Comparison of ENCODE assay signal across 24 cellular contexts in the genomic region with DNA sequence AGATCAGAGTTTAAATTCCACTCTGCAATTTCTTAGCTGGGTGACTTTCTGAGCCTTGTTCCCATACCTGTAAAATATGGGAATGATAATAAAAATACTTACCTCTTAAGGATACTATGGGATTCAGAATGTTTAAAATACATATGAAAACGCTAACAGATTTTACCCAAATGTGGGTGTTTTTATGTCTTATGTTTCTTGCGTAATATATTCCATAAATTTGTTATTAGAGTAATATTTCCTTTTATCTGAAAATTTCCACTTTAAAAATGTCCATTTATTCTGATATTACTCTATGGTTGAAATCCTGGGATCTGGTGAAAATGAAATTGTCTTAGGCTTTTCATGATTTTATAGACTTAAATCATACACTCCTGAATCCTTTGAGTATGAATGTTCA.
"Had no signal": no experiment of that assay in that cellular context is flagged by ENCODE, and none has a peak within 500 bp of the region (broad histone marks: within the 10 kb centered on the region; RNA-seq: fewer than 3 reads in every experiment).

No MANE protein-coding gene starts in this region.

- H3K36me3 ChIP-seq: colonic mucosa, neutrophil, pancreas, thoracic aorta, tibial nerve, upper lobe of left lung had no signal

- H3K27me3 Mint-ChIP-seq: dendritic cell treated with granulocyte-macrophage colony-stimulating factor and Interleukin-4, amounts not matched to agents 40 ng/mL and 50 ng/mL, for 4 days; naive thymus-derived CD8-positive, alpha-beta T cell; stimulated activated memory B cell treated with anti-CD40 and anti-IgM and Interleukin-4, amounts not matched to agents 10 μg/mL and 1 μg/mL and 100 μg/mL, for 72 hours had no signal

- ATAC-seq: esophagus mucosa; left lobe of liver; naive thymus-derived CD8-positive, alpha-beta T cell; pancreas; stimulated activated memory B cell treated with anti-CD40 and anti-IgM and Interleukin-4, amounts not matched to agents 10 μg/mL and 1 μg/mL and 100 μg/mL, for 72 hours; stimulated activated naive CD8-positive, alpha-beta T cell treated with anti-CD3 and anti-CD28 coated beads, Interleukin-15, Interleukin-2, amounts not matched to agents 100 U/mL and 50 U/mL, for 24 hours had no signal

- H3K27ac ChIP-seq: colonic mucosa, epithelial cell of prostate, neutrophil, pancreas, skin epidermis, spleen, thoracic aorta, tibial nerve, upper lobe of left lung had no signal

- H3K9me3 ChIP-seq: colonic mucosa, neutrophil, pancreas, spleen, thoracic aorta, tibial nerve, upper lobe of left lung had no signal

- H3K27ac Mint-ChIP-seq: dendritic cell treated with granulocyte-macrophage colony-stimulating factor and Interleukin-4, amounts not matched to agents 40 ng/mL and 50 ng/mL, for 4 days; endodermal cell; stimulated activated memory B cell treated with anti-CD40 and anti-IgM and Interleukin-4, amounts not matched to agents 10 μg/mL and 1 μg/mL and 100 μg/mL, for 72 hours had no signal

- H3K4me3 Mint-ChIP-seq: dendritic cell treated with granulocyte-macrophage colony-stimulating factor and Interleukin-4, amounts not matched to agents 40 ng/mL and 50 ng/mL, for 4 days; endodermal cell; naive thymus-derived CD8-positive, alpha-beta T cell; neural crest cell; stimulated activated memory B cell treated with anti-CD40 and anti-IgM and Interleukin-4, amounts not matched to agents 10 μg/mL and 1 μg/mL and 100 μg/mL, for 72 hours had no signal

- H3K4me1 Mint-ChIP-seq: endodermal cell, neural crest cell had no signal

- H3K4me1 ChIP-seq: colonic mucosa had no signal

- DNase-seq: central memory CD4-positive, alpha-beta T cell; colonic mucosa; effector CD8-positive, alpha-beta T cell; endodermal cell; foreskin fibroblast; glutamatergic neuron; mesendoderm; midbrain; naive thymus-derived CD8-positive, alpha-beta T cell; pancreas; spleen; stimulated activated CD4-positive, alpha-beta T cell treated with anti-CD3 and anti-CD28 coated beads, Interleukin-4, amount 100 ng/mL, for 4 hours; stimulated activated naive CD8-positive, alpha-beta T cell treated with anti-CD3 and anti-CD28 coated beads, Interleukin-15, Interleukin-2, amounts not matched to agents 100 U/mL and 50 U/mL, for 24 hours; upper lobe of left lung had no signal

- H3K4me3 ChIP-seq: colonic mucosa, pancreas, skin epidermis, spleen, thoracic aorta, tibial nerve, upper lobe of left lung had no signal

- H3K27me3 ChIP-seq: colonic mucosa, neutrophil, pancreas, spleen, tibial nerve, upper lobe of left lung had no signal

- H3K9me3 Mint-ChIP-seq: dendritic cell treated with granulocyte-macrophage colony-stimulating factor and Interleukin-4, amounts not matched to agents 40 ng/mL and 50 ng/mL, for 4 days; endodermal cell; naive thymus-derived CD8-positive, alpha-beta T cell; stimulated activated memory B cell treated with anti-CD40 and anti-IgM and Interleukin-4, amounts not matched to agents 10 μg/mL and 1 μg/mL and 100 μg/mL, for 72 hours had no signal
